ENCODE assay signal across 9 cellular contexts in the genomic region with DNA sequence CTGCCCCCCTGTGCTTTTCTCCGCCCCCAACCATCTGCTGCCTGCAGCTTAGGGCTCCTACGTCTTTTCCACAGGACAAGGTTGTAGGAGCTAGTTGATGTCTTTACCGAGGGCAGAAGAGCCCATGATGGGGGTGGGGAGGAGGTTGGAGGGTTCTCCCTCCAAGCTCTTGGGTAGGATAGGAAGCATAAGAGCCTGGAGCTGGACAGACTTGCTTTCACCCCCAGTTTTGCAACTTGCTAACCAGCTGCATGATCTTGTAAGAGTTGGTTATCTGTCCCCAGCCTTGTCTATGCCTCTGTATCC. TPM values are rescaled to one million over a fixed set of nuclear protein-coding genes. Genes with fewer than 3 reads are reported as not detected.
A peak's percentile ranks its signal among the peaks of the same experiment; 100 is the strongest.
DNase-seq lines count a peak whose midpoint lies in the region; ATAC-seq and TF ChIP-seq lines count a peak whose summit lies in the region.
"Had no signal": no experiment of that assay in that cellular context is flagged by ENCODE, and none has a peak within 500 bp of the region (broad histone marks: within the 10 kb centered on the region; RNA-seq: fewer than 3 reads in every experiment).

No MANE protein-coding gene starts in this region.

- H3K4me3 Mint-ChIP-seq in activated CD8-positive, alpha-beta T cell treated with anti-CD3 and anti-CD28 coated beads for 36 hours = peak overlapping the region; percentile 94
- peak overlapping the region; percentile 96 for H3K4me3 Mint-ChIP-seq in stimulated activated memory B cell treated with anti-CD40 and anti-IgM and Interleukin-4, amounts not matched to agents 10 μg/mL and 1 μg/mL and 100 μg/mL, for 72 hours

- H3K4me1 Mint-ChIP-seq in activated CD8-positive, alpha-beta T cell treated with anti-CD3 and anti-CD28 coated beads for 36 hours (ENCODE audit: low read depth) = peaks cover 31% of the 10 kb centered on the region
- peaks cover 36% of the 10 kb centered on the region for H3K4me1 Mint-ChIP-seq in stimulated activated memory B cell treated with anti-CD40 and anti-IgM and Interleukin-4, amounts not matched to agents 10 μg/mL and 1 μg/mL and 100 μg/mL, for 72 hours

- POLR2A ChIA-PET in activated CD8-positive, alpha-beta T cell treated with anti-CD3 and anti-CD28 coated beads for 36 hours (lab: Charles Lee) = interaction anchor here (1.0 to 2.4 kb wide), 7 partner anchors 9 to 63 kb away, joined by 3 to 12 read pairs (median 6); partner anchors contain the start of genes AP2M1 and EIF2B5

- peaks cover 6% of the 10 kb centered on the region for H3K4me1 ChIP-seq in iPS-15b (ENCODE audit: control insufficient read depth, insufficient read depth, low read length)

- H3K9me3 Mint-ChIP-seq in activated CD8-positive, alpha-beta T cell treated with anti-CD3 and anti-CD28 coated beads for 36 hours = no peaks in the 10 kb centered on the region
- no peaks in the 10 kb centered on the region for H3K9me3 Mint-ChIP-seq in stimulated activated memory B cell treated with anti-CD40 and anti-IgM and Interleukin-4, amounts not matched to agents 10 μg/mL and 1 μg/mL and 100 μg/mL, for 72 hours

- H3K27me3 ChIP-seq in iPS-15b (ENCODE audit: control insufficient read depth, insufficient read depth, low read length) = no peaks in the 10 kb centered on the region

- H3K27me3 Mint-ChIP-seq in activated CD8-positive, alpha-beta T cell treated with anti-CD3 and anti-CD28 coated beads for 36 hours = no peaks in the 10 kb centered on the region
- no peaks in the 10 kb centered on the region for H3K27me3 Mint-ChIP-seq in stimulated activated memory B cell treated with anti-CD40 and anti-IgM and Interleukin-4, amounts not matched to agents 10 μg/mL and 1 μg/mL and 100 μg/mL, for 72 hours

- ATAC-seq in activated CD8-positive, alpha-beta T cell treated with anti-CD3 and anti-CD28 coated beads for 36 hours = no peak
- no peak for ATAC-seq in stimulated activated memory B cell treated with anti-CD40 and anti-IgM and Interleukin-4, amounts not matched to agents 10 μg/mL and 1 μg/mL and 100 μg/mL, for 72 hours
- ATAC-seq in GM19463 (IDR thresholded peaks at IDR 0.05; ENCODE audit: unreplicated experiment) = no peak

- DNase-seq in DMS53 (lab: John Stamatoyannopoulos, UW) = peak; percentile 23
- DNase-seq in DMS53 treated with DMSO at 0.1 percent for 48 hours (lab: John Stamatoyannopoulos, UW; ENCODE audit: unreplicated experiment) = no peak
- no peak for DNase-seq in activated CD8-positive, alpha-beta T cell treated with anti-CD3 and anti-CD28 coated beads for 36 hours
- DNase-seq in islet precursor cell = no peak
- no peak for DNase-seq in SKM-1 (lab: John Stamatoyannopoulos, UW; ENCODE audit: unreplicated experiment)
- DNase-seq: ACHN had no signal

- peaks cover 57% of the 10 kb centered on the region for H3K36me3 Mint-ChIP-seq in activated CD8-positive, alpha-beta T cell treated with anti-CD3 and anti-CD28 coated beads for 36 hours (ENCODE audit: low read depth)
- peaks cover 60% of the 10 kb centered on the region for H3K36me3 Mint-ChIP-seq in stimulated activated memory B cell treated with anti-CD40 and anti-IgM and Interleukin-4, amounts not matched to agents 10 μg/mL and 1 μg/mL and 100 μg/mL, for 72 hours

- peaks cover 44% of the 10 kb centered on the region for H3K36me3 ChIP-seq in iPS-15b (ENCODE audit: control insufficient read depth, insufficient read depth, low read length)

- CTCF ChIA-PET in activated CD8-positive, alpha-beta T cell treated with anti-CD3 and anti-CD28 coated beads for 36 hours (lab: Charles Lee) = interaction anchor here (0.7 to 2.2 kb wide), 4 partner anchors 40 to 291 kb away, joined by 3 to 15 read pairs (median 6); partner anchors contain the start of gene EEF1AKMT4

- TF ChIP-seq CTCF in activated CD8-positive, alpha-beta T cell treated with anti-CD3 and anti-CD28 coated beads for 36 hours (IDR thresholded peaks at IDR 0.05) = no peak

- H3K4me3 ChIP-seq in iPS-15b (ENCODE audit: low read depth, low read length) = peak overlapping the region; percentile 80

- intact Hi-C loops in activated CD8-positive, alpha-beta T cell treated with anti-CD3 and anti-CD28 coated beads for 36 hours (cut with micrococcal nuclease) = no loop called here

- no peaks in the 10 kb centered on the region for H3K9me3 ChIP-seq in iPS-15b (ENCODE audit: control insufficient read depth, insufficient read depth, low read length)

- peak overlapping the region; percentile 92 for H3K9ac ChIP-seq in iPS-15b (ENCODE audit: low read depth, low read length)

- H3K27ac Mint-ChIP-seq in activated CD8-positive, alpha-beta T cell treated with anti-CD3 and anti-CD28 coated beads for 36 hours = peak overlapping the region; percentile 43
- peak overlapping the region; percentile 90 for H3K27ac Mint-ChIP-seq in stimulated activated memory B cell treated with anti-CD40 and anti-IgM and Interleukin-4, amounts not matched to agents 10 μg/mL and 1 μg/mL and 100 μg/mL, for 72 hours

RNA-seq across cellular contexts. Expression of gene ABCF3, which starts 0.9 kb away (rescaled TPM):
- 10 to 100 TPM; 61.3 to 68.7 TPM for total RNA-seq in activated CD8-positive, alpha-beta T cell treated with anti-CD3 and anti-CD28 coated beads for 36 hours

RNA-seq across cellular contexts. Expression of gene AP2M1, which starts 12.2 kb away (rescaled TPM):
- 100 to 1,000 TPM; 211 to 223 TPM for total RNA-seq in activated CD8-positive, alpha-beta T cell treated with anti-CD3 and anti-CD28 coated beads for 36 hours

RNA-seq across cellular contexts. Expression of gene DVL3, which starts 31.7 kb away (rescaled TPM):
- total RNA-seq in activated CD8-positive, alpha-beta T cell treated with anti-CD3 and anti-CD28 coated beads for 36 hours = 10 to 100 TPM; 21.2 to 25.9 TPM

RNA-seq across cellular contexts. Expression of gene VWA5B2, which starts 42.5 kb away (rescaled TPM):
- total RNA-seq in activated CD8-positive, alpha-beta T cell treated with anti-CD3 and anti-CD28 coated beads for 36 hours = not detected

RNA-seq across cellular contexts. Expression of gene EIF2B5, which starts 51.7 kb away (rescaled TPM):
- 10 to 100 TPM; 59.9 to 64.0 TPM for total RNA-seq in activated CD8-positive, alpha-beta T cell treated with anti-CD3 and anti-CD28 coated beads for 36 hours
